In the genomic region with DNA sequence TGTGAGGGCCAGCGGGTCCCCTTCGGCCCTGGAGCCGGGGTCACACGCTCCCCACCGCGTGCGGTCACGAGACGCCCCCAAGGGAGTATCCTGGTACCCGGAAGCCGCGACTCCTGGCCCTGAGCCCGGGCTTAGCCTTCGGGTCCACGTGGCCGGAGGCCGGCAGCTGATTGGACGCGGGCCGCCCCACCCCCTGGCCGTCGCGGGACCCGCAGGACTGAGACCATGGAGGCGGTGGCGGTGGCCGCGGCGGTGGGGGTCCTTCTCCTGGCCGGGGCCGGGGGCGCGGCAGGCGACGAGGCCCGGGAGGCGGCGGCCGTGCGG, we compare ENCODE assay signal across 8 cellular contexts. TPM values are rescaled to one million over a fixed set of nuclear protein-coding genes. Genes with fewer than 3 reads are reported as not detected.
DNase-seq lines count a peak whose midpoint lies in the region; ATAC-seq and TF ChIP-seq lines count a peak whose summit lies in the region.

TSS of gene NAGLU (plus strand) at position 194 of the 324 bp plus-strand sequence. CDS start at position 226, 32 bp downstream.

- POLR2A ChIA-PET in HEK293T (lab: Yijun Ruan, JAX) = interaction anchor here (0.6 to 3.4 kb wide), 28 partner anchors 9 to 569 kb away, joined by 3 to 37 read pairs (median 5); partner anchors contain the start of genes CAVIN1, CNP, HSD17B1 and MLX

- no peaks in the 10 kb centered on the region for H3K27me3 ChIP-seq in osteoblast (ENCODE audit: insufficient read depth, low read length)
- no peaks in the 10 kb centered on the region for H3K27me3 ChIP-seq in testis

- 1% methylated on average over 36 of the region's 40 CpGs; no CpG with 5 or more reads in 1 of the 2 donors for WGBS in testis, 2 donors

- CTCF ChIA-PET in HEK293T (lab: Yijun Ruan, JAX) = interaction anchor here (0.6 to 1.4 kb wide), 6 partner anchors 9 to 158 kb away, joined by 3 to 10 read pairs (median 4); partner anchors contain the start of gene PSMC3IP

- H3K4me2 ChIP-seq in osteoblast (ENCODE audit: insufficient read depth, low read length) = peak within 1 kb of the TSS; percentile 99

- peak within 1 kb of the TSS; percentile 72 for H2AFZ ChIP-seq in osteoblast (ENCODE audit: low read length)

- peaks cover 10% of the 10 kb centered on the region for H4K20me1 ChIP-seq in osteoblast (ENCODE audit: insufficient read depth, low read length)

- H3K9me3 Mint-ChIP-seq in activated naive CD4-positive, alpha-beta T cell treated with anti-CD3 and anti-CD28 coated beads, Interleukin-2, amount 50 U/mL, for 24 hours = no peaks in the 10 kb centered on the region

- peak; percentile 85 for ATAC-seq in SK-N-SH treated with all-trans-retinoic acid at 6 μM for 48 hours

- no peaks in the 10 kb centered on the region for H3K27me3 Mint-ChIP-seq in activated naive CD4-positive, alpha-beta T cell treated with anti-CD3 and anti-CD28 coated beads, Interleukin-2, amount 50 U/mL, for 24 hours

- DNase-seq in GM04504 (ENCODE audit: low read depth) (peak; percentile 74), HEK293T (ENCODE audit: extremely low spot score) (peak; percentile 96), MV-4-11 (lab: John Stamatoyannopoulos, UW) (peak; percentile 80), glomerular endothelial cell (ENCODE audit: extremely low read depth, low read depth, low spot score) (no peak), osteoblast (ENCODE audit: insufficient read length, low spot score, missing footprints) (peak; percentile 100), testis (peak; percentile 98)

- peaks cover 17% of the 10 kb centered on the region for H3K36me3 ChIP-seq in osteoblast (ENCODE audit: insufficient read depth, low read length)
- no peaks in the 10 kb centered on the region for H3K36me3 ChIP-seq in testis (ENCODE audit: low read depth, missing control alignments)

- TF ChIP-seq POLR2A in testis (IDR thresholded peaks at IDR 0.05) = peak; percentile 58

- H3K9me3 ChIP-seq in osteoblast (ENCODE audit: low read depth, low read length) (no peaks in the 10 kb centered on the region), testis (no peaks in the 10 kb centered on the region)

- TF ChIP-seq CTCF in osteoblast (IDR thresholded peaks at IDR 0.05; ENCODE audit: extremely low read depth, low read depth, low read length) (no peak), testis (IDR thresholded peaks at IDR 0.05) (peak in 1 of 3 experiments; percentile 22)

- H3K4me1 Mint-ChIP-seq in activated naive CD4-positive, alpha-beta T cell treated with anti-CD3 and anti-CD28 coated beads, Interleukin-2, amount 50 U/mL, for 24 hours = peaks cover 45% of the 10 kb centered on the region

- H3K4me1 ChIP-seq in osteoblast (ENCODE audit: insufficient read depth, low read length) (peaks cover 17% of the 10 kb centered on the region), testis (peaks cover 19% of the 10 kb centered on the region)

- H3K27ac Mint-ChIP-seq in activated naive CD4-positive, alpha-beta T cell treated with anti-CD3 and anti-CD28 coated beads, Interleukin-2, amount 50 U/mL, for 24 hours = peak within 1 kb of the TSS; percentile 81

- H3K4me3 ChIP-seq in osteoblast (ENCODE audit: insufficient read depth, low read length) (peak within 1 kb of the TSS; percentile 88), testis (peak within 1 kb of the TSS; percentile 71 to 83)

- peak within 1 kb of the TSS; percentile 88 for H3K4me3 Mint-ChIP-seq in activated naive CD4-positive, alpha-beta T cell treated with anti-CD3 and anti-CD28 coated beads, Interleukin-2, amount 50 U/mL, for 24 hours

- H3K27ac ChIP-seq in osteoblast (ENCODE audit: low read depth, low read length) (peak within 1 kb of the TSS; percentile 77), testis (peak within 1 kb of the TSS; percentile 81 to 97)

- peaks cover 25% of the 10 kb centered on the region for H3K79me2 ChIP-seq in osteoblast (ENCODE audit: insufficient read depth, low read length)

- intact Hi-C loops in testis (cut with DNase I; ENCODE audit: low total_unique reads) = no loop called here

- H3K36me3 Mint-ChIP-seq in activated naive CD4-positive, alpha-beta T cell treated with anti-CD3 and anti-CD28 coated beads, Interleukin-2, amount 50 U/mL, for 24 hours = peaks cover 3% of the 10 kb centered on the region

TF ChIP-seq in HEK293T, 16 proteins besides CTCF, POLR2A, EP300 and RAD21:
- TF ChIP-seq ELF4 (IDR thresholded peaks at IDR 0.05) (peak; percentile 97), HDGF (IDR thresholded peaks at IDR 0.05; ENCODE audit: borderline replicate concordance) (no peak), L3MBTL2 (conservative IDR thresholded peaks at IDR 0.05) (peak; percentile 10; the same call in 1 of the 2 replicates)

TF ChIP-seq in SK-N-SH treated with all-trans-retinoic acid at 6 μM for 48 hours, 23 proteins besides CTCF, POLR2A, EP300 and RAD21:
- TF ChIP-seq ISL1 (CRISPR knock-in tag; IDR thresholded peaks at IDR 0.05) = no peak
- TF ChIP-seq, protein P1, sequence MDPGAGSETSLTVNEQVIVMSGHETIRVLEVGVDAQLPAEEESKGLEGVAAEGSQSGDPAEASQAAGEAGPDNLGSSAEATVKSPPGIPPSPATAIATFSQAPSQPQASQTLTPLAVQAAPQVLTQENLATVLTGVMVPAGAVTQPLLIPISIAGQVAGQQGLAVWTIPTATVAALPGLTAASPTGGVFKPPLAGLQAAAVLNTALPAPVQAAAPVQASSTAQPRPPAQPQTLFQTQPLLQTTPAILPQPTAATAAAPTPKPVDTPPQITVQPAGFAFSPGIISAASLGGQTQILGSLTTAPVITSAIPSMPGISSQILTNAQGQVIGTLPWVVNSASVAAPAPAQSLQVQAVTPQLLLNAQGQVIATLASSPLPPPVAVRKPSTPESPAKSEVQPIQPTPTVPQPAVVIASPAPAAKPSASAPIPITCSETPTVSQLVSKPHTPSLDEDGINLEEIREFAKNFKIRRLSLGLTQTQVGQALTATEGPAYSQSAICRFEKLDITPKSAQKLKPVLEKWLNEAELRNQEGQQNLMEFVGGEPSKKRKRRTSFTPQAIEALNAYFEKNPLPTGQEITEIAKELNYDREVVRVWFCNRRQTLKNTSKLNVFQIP (CRISPR knock-in tag; IDR thresholded peaks at IDR 0.05; ENCODE audit: borderline replicate concordance, low read depth) = no peak
- TF ChIP-seq TCF4 (CRISPR knock-in tag; IDR thresholded peaks at IDR 0.05; ENCODE audit: borderline replicate concordance) = no peak
- no peak for TF ChIP-seq TOX (CRISPR knock-in tag; IDR thresholded peaks at IDR 0.05; ENCODE audit: borderline replicate concordance)
- TF ChIP-seq CSDC2 (CRISPR knock-in tag; IDR thresholded peaks at IDR 0.05) = no peak
- TF ChIP-seq ZNF565 (CRISPR knock-in tag; conservative IDR thresholded peaks at IDR 0.05; ENCODE audit: low read depth) = no peak
- no peak for TF ChIP-seq ZC3H10 (CRISPR knock-in tag; IDR thresholded peaks at IDR 0.05)
- no peak for TF ChIP-seq ZNF8 (CRISPR knock-in tag; IDR thresholded peaks at IDR 0.05)
- TF ChIP-seq BACH2 (CRISPR knock-in tag; IDR thresholded peaks at IDR 0.05; ENCODE audit: borderline replicate concordance) = no peak
- TF ChIP-seq, protein P2, sequence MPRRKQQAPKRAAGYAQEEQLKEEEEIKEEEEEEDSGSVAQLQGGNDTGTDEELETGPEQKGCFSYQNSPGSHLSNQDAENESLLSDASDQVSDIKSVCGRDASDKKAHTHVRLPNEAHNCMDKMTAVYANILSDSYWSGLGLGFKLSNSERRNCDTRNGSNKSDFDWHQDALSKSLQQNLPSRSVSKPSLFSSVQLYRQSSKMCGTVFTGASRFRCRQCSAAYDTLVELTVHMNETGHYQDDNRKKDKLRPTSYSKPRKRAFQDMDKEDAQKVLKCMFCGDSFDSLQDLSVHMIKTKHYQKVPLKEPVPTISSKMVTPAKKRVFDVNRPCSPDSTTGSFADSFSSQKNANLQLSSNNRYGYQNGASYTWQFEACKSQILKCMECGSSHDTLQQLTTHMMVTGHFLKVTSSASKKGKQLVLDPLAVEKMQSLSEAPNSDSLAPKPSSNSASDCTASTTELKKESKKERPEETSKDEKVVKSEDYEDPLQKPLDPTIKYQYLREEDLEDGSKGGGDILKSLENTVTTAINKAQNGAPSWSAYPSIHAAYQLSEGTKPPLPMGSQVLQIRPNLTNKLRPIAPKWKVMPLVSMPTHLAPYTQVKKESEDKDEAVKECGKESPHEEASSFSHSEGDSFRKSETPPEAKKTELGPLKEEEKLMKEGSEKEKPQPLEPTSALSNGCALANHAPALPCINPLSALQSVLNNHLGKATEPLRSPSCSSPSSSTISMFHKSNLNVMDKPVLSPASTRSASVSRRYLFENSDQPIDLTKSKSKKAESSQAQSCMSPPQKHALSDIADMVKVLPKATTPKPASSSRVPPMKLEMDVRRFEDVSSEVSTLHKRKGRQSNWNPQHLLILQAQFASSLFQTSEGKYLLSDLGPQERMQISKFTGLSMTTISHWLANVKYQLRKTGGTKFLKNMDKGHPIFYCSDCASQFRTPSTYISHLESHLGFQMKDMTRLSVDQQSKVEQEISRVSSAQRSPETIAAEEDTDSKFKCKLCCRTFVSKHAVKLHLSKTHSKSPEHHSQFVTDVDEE (CRISPR knock-in tag; IDR thresholded peaks at IDR 0.05) = no peak
- TF ChIP-seq ZFP3 (CRISPR knock-in tag; IDR thresholded peaks at IDR 0.05) = no peak
- no peak for TF ChIP-seq ARNTL (CRISPR knock-in tag; IDR thresholded peaks at IDR 0.05; ENCODE audit: borderline replicate concordance, low read depth)
- TF ChIP-seq GLIS3 (CRISPR knock-in tag; IDR thresholded peaks at IDR 0.05) = no peak
- no peak for TF ChIP-seq RARB (CRISPR knock-in tag; IDR thresholded peaks at IDR 0.05)
- TF ChIP-seq ESRRG (CRISPR knock-in tag; IDR thresholded peaks at IDR 0.05) = no peak

RNA-seq across cellular contexts. Expression of gene NAGLU, which starts in this region (rescaled TPM):
- total RNA-seq in glomerular endothelial cell = 88.8 and 103 TPM in 2 replicates
- total RNA-seq in osteoblast = 91.6 and 99.0 TPM in 2 replicates
- total RNA-seq in testis = 10 to 100 TPM; 37.6 to 40.6 TPM
- 18.9 TPM for polyA plus RNA-seq in testis (ENCODE audit: insufficient read depth, low read depth, low replicate concordance)
